ENCODE assay signal across 20 cellular contexts in the genomic region with DNA sequence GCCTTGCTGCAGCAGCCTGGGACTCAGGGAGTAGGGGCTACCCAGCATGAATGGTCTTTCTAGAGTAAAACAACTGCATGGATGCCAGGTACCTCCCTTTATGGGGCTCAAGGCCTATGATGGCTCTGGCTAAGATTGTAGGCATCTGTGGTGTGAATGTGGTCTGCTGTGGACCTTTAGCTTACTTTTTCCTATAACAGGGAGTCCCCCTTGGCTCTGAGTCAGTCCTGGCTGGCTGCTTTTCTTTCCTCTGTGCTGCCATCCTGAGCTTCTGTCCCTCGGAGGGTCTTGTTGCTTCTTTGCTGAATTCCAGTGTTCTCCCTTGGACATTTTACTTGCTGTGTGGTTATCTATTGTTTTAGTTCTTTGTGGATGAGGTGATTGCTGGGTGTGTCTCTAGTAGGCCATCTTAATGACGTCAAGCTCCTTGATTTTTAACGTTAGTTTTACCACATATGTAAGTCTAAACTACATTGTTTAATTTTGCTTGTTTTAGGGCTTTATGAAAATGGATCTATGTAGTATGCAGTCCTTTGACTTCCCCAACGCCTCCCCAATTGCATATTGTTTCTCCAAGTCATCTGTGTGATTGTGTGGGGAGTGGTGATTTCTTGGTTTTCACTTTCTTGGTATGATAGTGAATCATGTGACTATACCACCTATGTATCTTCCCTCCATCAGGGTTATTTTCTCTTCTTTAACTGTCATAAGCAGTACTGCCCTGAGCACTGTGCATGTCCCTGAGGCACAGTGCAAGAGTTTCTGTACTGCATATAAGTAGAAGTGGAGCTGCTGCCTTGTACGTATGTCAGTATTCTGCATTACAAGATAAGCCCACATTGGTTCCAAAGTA.
DNase-seq lines count a peak whose midpoint lies in the region; ATAC-seq, FAIRE-seq and TF ChIP-seq lines count a peak whose summit lies in the region.
"Had no signal": no experiment of that assay in that cellular context is flagged by ENCODE, and none has a peak within 500 bp of the region (broad histone marks: within the 10 kb centered on the region; RNA-seq: fewer than 3 reads in every experiment).

No MANE protein-coding gene starts in this region.

- FAIRE-seq in GM19239 (lab: Jason Lieb, UNC): no peak
- FAIRE-seq: kidney had no signal

- H3K4me1 Mint-ChIP-seq in CD8-positive, alpha-beta T cell (ENCODE audit: low read depth): peaks cover 76% of the 10 kb centered on the region
- peaks cover 87% of the 10 kb centered on the region for H3K4me1 Mint-ChIP-seq in activated CD4-positive, alpha-beta memory T cell treated with anti-CD3 and anti-CD28 coated beads, Interleukin-2, amount 10 ng/mL, durations not matched to agents 7 days and 5 days

- no peak overlapping the region for H3K9ac ChIP-seq in BLaER1
- no peak overlapping the region for H3K9ac ChIP-seq in MM.1S (ENCODE audit: low read length)

- no peaks in the 10 kb centered on the region for H3K27me3 Mint-ChIP-seq in CD8-positive, alpha-beta T cell (ENCODE audit: low read depth)
- H3K27me3 Mint-ChIP-seq in activated CD4-positive, alpha-beta memory T cell treated with anti-CD3 and anti-CD28 coated beads, Interleukin-2, amount 10 ng/mL, durations not matched to agents 7 days and 5 days: no peaks in the 10 kb centered on the region

- peaks cover 3% of the 10 kb centered on the region; the same call in 1 of the 2 replicates for H3F3A ChIP-seq in MM.1S (ENCODE audit: insufficient read depth, low read length)

- peaks cover 22% of the 10 kb centered on the region for H3K9me3 Mint-ChIP-seq in CD8-positive, alpha-beta T cell
- H3K9me3 Mint-ChIP-seq in activated CD4-positive, alpha-beta memory T cell treated with anti-CD3 and anti-CD28 coated beads, Interleukin-2, amount 10 ng/mL, durations not matched to agents 7 days and 5 days: peaks cover 31% of the 10 kb centered on the region

- H3K4me2 ChIP-seq in BLaER1: no peak overlapping the region
- no peak overlapping the region for H3K4me2 ChIP-seq in MM.1S (ENCODE audit: low read depth, low read length)

- H3K27ac ChIP-seq in BLaER1 (no peak overlapping the region), MM.1S (ENCODE audit: low read length) (no peak overlapping the region)
- H3K27ac ChIP-seq in CD8-positive, alpha-beta T cell (ENCODE audit: low read depth, low read length): no peak overlapping the region
- H3K27ac ChIP-seq in effector memory CD4-positive, alpha-beta T cell (ENCODE audit: insufficient read depth, low read length, poor library complexity, severe bottlenecking): peak overlapping the region; percentile 25
- H3K27ac ChIP-seq: ascending aorta, colonic mucosa had no signal

- H2AFZ ChIP-seq in MM.1S (ENCODE audit: low read length): no peak overlapping the region

- H3K9me3 ChIP-seq in BLaER1: peaks cover 96% of the 10 kb centered on the region
- H3K9me3 ChIP-seq in CD8-positive, alpha-beta T cell (ENCODE audit: low read length): peaks cover 10% of the 10 kb centered on the region
- H3K9me3 ChIP-seq in effector memory CD4-positive, alpha-beta T cell (ENCODE audit: control insufficient read depth, low read length): peaks cover 7% of the 10 kb centered on the region
- H3K9me3 ChIP-seq in MM.1S (replicated peaks; ENCODE audit: insufficient read depth, low read length): no peaks in the 10 kb centered on the region; the same call in 1 of the 2 replicates
- H3K9me3 ChIP-seq: BE2C, colonic mucosa had no signal

- peaks cover 64% of the 10 kb centered on the region for H3K36me3 Mint-ChIP-seq in CD8-positive, alpha-beta T cell
- H3K36me3 Mint-ChIP-seq in activated CD4-positive, alpha-beta memory T cell treated with anti-CD3 and anti-CD28 coated beads, Interleukin-2, amount 10 ng/mL, durations not matched to agents 7 days and 5 days (ENCODE audit: low read depth): peaks cover 87% of the 10 kb centered on the region

- peak; percentile 46 for ATAC-seq in CD8-positive, alpha-beta T cell
- ATAC-seq in HG03139 (IDR thresholded peaks at IDR 0.05; ENCODE audit: unreplicated experiment): no peak
- ATAC-seq: sciatic nerve had no signal

- no peak for DNase-seq in CD8-positive, alpha-beta T cell
- DNase-seq in activated CD4-positive, alpha-beta memory T cell treated with anti-CD3 and anti-CD28 coated beads, Interleukin-2, amount 10 ng/mL, durations not matched to agents 7 days and 5 days: no peak
- DNase-seq in effector memory CD4-positive, alpha-beta T cell: no peak
- no peak for DNase-seq in MM.1S
- DNase-seq in GM19239 (ENCODE audit: insufficient read length, low spot score): no peak
- no peak for DNase-seq in OCI-M2 (lab: John Stamatoyannopoulos, UW; ENCODE audit: unreplicated experiment)
- DNase-seq: BE2C, colonic mucosa, HCEC 1CT, head of caudate nucleus, Karpas-422, kidney, NCI-H1436 treated with DMSO at 0.1 percent for 48 hours, NCI-H226, occipital lobe, SIG-M5 had no signal

- H3K27ac Mint-ChIP-seq in CD8-positive, alpha-beta T cell: peak overlapping the region; percentile 82
- peak overlapping the region; percentile 71 for H3K27ac Mint-ChIP-seq in activated CD4-positive, alpha-beta memory T cell treated with anti-CD3 and anti-CD28 coated beads, Interleukin-2, amount 10 ng/mL, durations not matched to agents 7 days and 5 days

- H3K79me2 ChIP-seq in MM.1S (ENCODE audit: low read length): peaks cover 99% of the 10 kb centered on the region

- no peaks in the 10 kb centered on the region for H3K9me2 ChIP-seq in MM.1S (replicated peaks; ENCODE audit: insufficient read depth, low read length)

- H3K36me3 ChIP-seq in BLaER1 (peaks cover 65% of the 10 kb centered on the region), MM.1S (replicated peaks; ENCODE audit: insufficient read depth, low read length) (no peaks in the 10 kb centered on the region)
- H3K36me3 ChIP-seq in CD8-positive, alpha-beta T cell (ENCODE audit: insufficient read depth, low read length): no peaks in the 10 kb centered on the region
- peaks cover 4% of the 10 kb centered on the region for H3K36me3 ChIP-seq in effector memory CD4-positive, alpha-beta T cell (ENCODE audit: control insufficient read depth, insufficient read depth, low read length)
- H3K36me3 ChIP-seq: ascending aorta, BE2C, colonic mucosa had no signal

- H3K4me1 ChIP-seq in BLaER1 (peaks cover 8% of the 10 kb centered on the region), MM.1S (ENCODE audit: low read length) (peaks cover 15% of the 10 kb centered on the region; the same call in 1 of the 2 replicates)
- peaks cover 58% of the 10 kb centered on the region for H3K4me1 ChIP-seq in CD8-positive, alpha-beta T cell (ENCODE audit: insufficient read depth, low read length)
- peaks cover 41% of the 10 kb centered on the region for H3K4me1 ChIP-seq in effector memory CD4-positive, alpha-beta T cell (ENCODE audit: control insufficient read depth, insufficient read depth, low read length, poor library complexity, severe bottlenecking)
- H3K4me1 ChIP-seq: BE2C, colonic mucosa had no signal

- H4K20me1 ChIP-seq in BLaER1 (peaks cover 55% of the 10 kb centered on the region), MM.1S (ENCODE audit: insufficient read depth, low read length) (peaks cover 22% of the 10 kb centered on the region)

- peak overlapping the region; percentile 2 for H3K4me3 Mint-ChIP-seq in CD8-positive, alpha-beta T cell
- peak overlapping the region; percentile 11 for H3K4me3 Mint-ChIP-seq in activated CD4-positive, alpha-beta memory T cell treated with anti-CD3 and anti-CD28 coated beads, Interleukin-2, amount 10 ng/mL, durations not matched to agents 7 days and 5 days

- TF ChIP-seq CTCF in CD8-positive, alpha-beta T cell (IDR thresholded peaks at IDR 0.05): no peak
- no peak for TF ChIP-seq CTCF in MM.1S (IDR thresholded peaks at IDR 0.05; ENCODE audit: low read length)

- CTCF ChIA-PET in CD8-positive, alpha-beta T cell (lab: Charles Lee): interaction anchor here (1.2 kb wide), 1 partner anchor 38 kb away, joined by 3 read pairs; no protein-coding TSS in a partner anchor
- CTCF ChIA-PET in activated CD4-positive, alpha-beta memory T cell treated with anti-CD3 and anti-CD28 coated beads, Interleukin-2, amount 10 ng/mL, durations not matched to agents 7 days and 5 days (lab: Charles Lee): no interaction called here

- H3K4me3 ChIP-seq in BLaER1 (peak overlapping the region; percentile 20; the same call in 1 of the 2 replicates), MM.1S (ENCODE audit: low read length) (no peak overlapping the region)
- H3K4me3 ChIP-seq in CD8-positive, alpha-beta T cell (ENCODE audit: low read depth, low read length): no peak overlapping the region
- no peak overlapping the region for H3K4me3 ChIP-seq in effector memory CD4-positive, alpha-beta T cell (ENCODE audit: insufficient read depth, low read depth, low read length, poor library complexity, severe bottlenecking)
- H3K4me3 ChIP-seq: ascending aorta, colonic mucosa had no signal

- H3K27me3 ChIP-seq in BLaER1 (no peaks in the 10 kb centered on the region), MM.1S (replicated peaks; ENCODE audit: insufficient read depth, low read length) (no peaks in the 10 kb centered on the region)
- H3K27me3 ChIP-seq in CD8-positive, alpha-beta T cell (ENCODE audit: insufficient read depth, low read length): no peaks in the 10 kb centered on the region
- no peaks in the 10 kb centered on the region for H3K27me3 ChIP-seq in effector memory CD4-positive, alpha-beta T cell (replicated peaks; ENCODE audit: control insufficient read depth, insufficient read depth, low read length, poor library complexity, severe bottlenecking)
- H3K27me3 ChIP-seq: ascending aorta, BE2C, colonic mucosa had no signal

- POLR2A ChIA-PET in CD8-positive, alpha-beta T cell (lab: Charles Lee): interaction anchor here (0.6 to 0.7 kb wide), 3 partner anchors 19 to 83 kb away, joined by 3 read pairs; no protein-coding TSS in a partner anchor
- POLR2A ChIA-PET in activated CD4-positive, alpha-beta memory T cell treated with anti-CD3 and anti-CD28 coated beads, Interleukin-2, amount 10 ng/mL, durations not matched to agents 7 days and 5 days (lab: Charles Lee): interaction anchor here (0.5 to 1.3 kb wide), 2 partner anchors 16 to 50 kb away, joined by 3 to 4 read pairs; no protein-coding TSS in a partner anchor

- intact Hi-C loops in CD8-positive, alpha-beta T cell (cut with DNase I, micrococcal nuclease): no loop called here
